In genomic region chr1:98749152-98749756, GRCh38 we compare ENCODE assay signal across 9 cellular contexts.
DNase-seq lines count a peak whose midpoint lies in the region; ATAC-seq and TF ChIP-seq lines count a peak whose summit lies in the region.
"Had no signal": no experiment of that assay in that cellular context is flagged by ENCODE, and none has a peak within 500 bp of the region (broad histone marks: within the 10 kb centered on the region; RNA-seq: fewer than 3 reads in every experiment).

No MANE protein-coding gene starts in this region.

- no peaks in the 10 kb centered on the region for H3K23me2 ChIP-seq in H9 (ENCODE audit: insufficient read length, low read depth, low read length, poor library complexity, severe bottlenecking)

- H2AK5ac ChIP-seq in H9 (ENCODE audit: insufficient read length, low read length), result no peak overlapping the region

- no peaks in the 10 kb centered on the region for H3K36me3 Mint-ChIP-seq in Calu3 (ENCODE audit: insufficient read depth, unreplicated experiment)
- no peaks in the 10 kb centered on the region for H3K36me3 Mint-ChIP-seq in H9 (ENCODE audit: insufficient read depth in 1 of 3, low read depth in 3 of 3)

- H3K27me3 Mint-ChIP-seq in Calu3 (ENCODE audit: unreplicated experiment) (no peaks in the 10 kb centered on the region), H9 (ENCODE audit: low read depth) (no peaks in the 10 kb centered on the region)
- H3K27me3 Mint-ChIP-seq: dendritic cell treated with granulocyte-macrophage colony-stimulating factor and Interleukin-4, amounts not matched to agents 40 ng/mL and 50 ng/mL, for 4 days had no signal

- H4K5ac ChIP-seq in H9 (ENCODE audit: insufficient read length, low read depth, low read length), result no peak overlapping the region

- H3K79me2 ChIP-seq in H9 (ENCODE audit: insufficient read depth, low read length), result no peaks in the 10 kb centered on the region

- no peak overlapping the region for H3K23ac ChIP-seq in H9 (ENCODE audit: insufficient read length, low read depth, low read length)

- H3K9me3 Mint-ChIP-seq in Calu3 (ENCODE audit: low read depth, unreplicated experiment), result no peaks in the 10 kb centered on the region
- H3K9me3 Mint-ChIP-seq in H9, result no peaks in the 10 kb centered on the region
- H3K9me3 Mint-ChIP-seq: dendritic cell treated with granulocyte-macrophage colony-stimulating factor and Interleukin-4, amounts not matched to agents 40 ng/mL and 50 ng/mL, for 4 days had no signal

- no peaks in the 10 kb centered on the region for H4K20me1 ChIP-seq in H9 (ENCODE audit: control insufficient read depth, insufficient read depth, insufficient read length)

- peak; percentile 29 for TF ChIP-seq CTCF in Calu3 (IDR thresholded peaks at IDR 0.05; ENCODE audit: unreplicated experiment)
- peak; percentile 56 for TF ChIP-seq CTCF in H9 (conservative IDR thresholded peaks at IDR 0.05)

- H3K14ac ChIP-seq in H9 (ENCODE audit: insufficient read depth, low read length), result no peak overlapping the region

- H3T11ph ChIP-seq in H9 (ENCODE audit: low read length), result no peak overlapping the region

- H2BK20ac ChIP-seq in H9 (ENCODE audit: low read depth, low read length, poor library complexity, severe bottlenecking), result no peak overlapping the region

- H4K8ac ChIP-seq in H9 (replicated peaks; ENCODE audit: insufficient read length, low read depth, low read length), result no peak overlapping the region

- no CpG with 5 or more reads among the region's 2 CpGs for WGBS in H9 (ENCODE audit: extremely low coverage, insufficient read length, low lambda C conversion rate)

- H2BK5ac ChIP-seq in H9 (ENCODE audit: insufficient read length, low read length), result no peak overlapping the region

- no peaks in the 10 kb centered on the region for H3K4me1 ChIP-seq in H9 (ENCODE audit: insufficient read depth, low read length)

- no peak for DNase-seq in Calu3
- DNase-seq in H9, result no peak
- DNase-seq in SK-MEL-5 (ENCODE audit: low read depth, low spot score), result peak; percentile 44
- peak; percentile 18 for DNase-seq in left kidney (ENCODE audit: low read depth, low spot score)
- DNase-seq in head of caudate nucleus, result no peak
- DNase-seq in cerebellar nuclear complex (lab: John Stamatoyannopoulos, UW), result no peak

- no peaks in the 10 kb centered on the region for H3K27me3 ChIP-seq in H9 (ENCODE audit: insufficient read depth, low read length)

- ATAC-seq in GM21526 (IDR thresholded peaks at IDR 0.05; ENCODE audit: low FRiP score, unreplicated experiment), result no peak
- no peak for ATAC-seq in HG03196 (IDR thresholded peaks at IDR 0.05; ENCODE audit: unreplicated experiment)

- H3K79me1 ChIP-seq in H9 (ENCODE audit: insufficient read depth, low read depth, low read length, poor library complexity, severe bottlenecking), result no peaks in the 10 kb centered on the region

- H2AFZ ChIP-seq in H9 (ENCODE audit: low read length), result no peak overlapping the region

- H3K27ac Mint-ChIP-seq in Calu3 (ENCODE audit: unreplicated experiment) (no peak overlapping the region), H9 (no peak overlapping the region)
- H3K27ac Mint-ChIP-seq: dendritic cell treated with granulocyte-macrophage colony-stimulating factor and Interleukin-4, amounts not matched to agents 40 ng/mL and 50 ng/mL, for 4 days had no signal

- CTCF ChIA-PET in Calu3 (lab: Charles Lee), result interaction anchor here (1.0 kb wide), 1 partner anchor 11 kb away, joined by 3 read pairs; no protein-coding TSS in a partner anchor

- no peak overlapping the region for H3K56ac ChIP-seq in H9 (ENCODE audit: insufficient read length, low read depth, low read length)

- no peak overlapping the region for H3K27ac ChIP-seq in H9 (ENCODE audit: insufficient read length, low read depth, low read length)

- no peak overlapping the region for H2BK12ac ChIP-seq in H9 (ENCODE audit: insufficient read length, low read depth, low read length)

- H3K4ac ChIP-seq in H9 (ENCODE audit: low read depth, low read length), result no peak overlapping the region

- H3K4me3 Mint-ChIP-seq in Calu3 (ENCODE audit: low read depth, unreplicated experiment) (no peak overlapping the region), H9 (no peak overlapping the region)
- H3K4me3 Mint-ChIP-seq: dendritic cell treated with granulocyte-macrophage colony-stimulating factor and Interleukin-4, amounts not matched to agents 40 ng/mL and 50 ng/mL, for 4 days had no signal

- no peak overlapping the region for H3K9ac ChIP-seq in H9 (ENCODE audit: extremely low read depth, insufficient read length, low read length)

- H3K18ac ChIP-seq in H9 (ENCODE audit: insufficient read length, low read depth, low read length), result no peak overlapping the region

- intact Hi-C loops in Calu3 (cut with micrococcal nuclease; ENCODE audit: unreplicated experiment) (no loop called here), head of caudate nucleus (cut with DNase I) (loop anchor here (10.0 kb wide), 1 partner anchor 736 kb away; no protein-coding TSS in a partner anchor)

- H3K4me1 Mint-ChIP-seq in Calu3 (ENCODE audit: low read depth, unreplicated experiment) (no peaks in the 10 kb centered on the region), H9 (no peaks in the 10 kb centered on the region)

- BruUV-seq in Calu3 (replicated peaks; lab: Mats Ljungman, UMichigan), result no TSS peak

- no peaks in the 10 kb centered on the region for H3K9me3 ChIP-seq in H9 (ENCODE audit: control insufficient read depth, low read depth, low read length)

- no peak overlapping the region for H4K91ac ChIP-seq in H9 (ENCODE audit: insufficient read length, low read depth, low read length)

- no peak overlapping the region for H2BK15ac ChIP-seq in H9 (ENCODE audit: low read depth, low read length)

- H3K4me2 ChIP-seq in H9 (ENCODE audit: insufficient read depth, insufficient read length, low read length), result no peak overlapping the region

- H2BK120ac ChIP-seq in H9 (ENCODE audit: low read depth, low read length, poor library complexity, severe bottlenecking), result no peak overlapping the region

- in situ Hi-C loops in SK-MEL-5 (cut with HindIII; ENCODE audit: low pct_unique_long_range_greater_than_20kb, low sequenced_read_pairs), result no loop called here

Comparison
In these comparisons a context has a peak if more than half of its experiments do, and no peak if none do; other contexts are left out.
1. DNase-seq: peak in SK-MEL-5 (single experiment) and left kidney (single experiment); none in Calu3 (single experiment), H9 (single experiment), head of caudate nucleus (0 of 42) and cerebellar nuclear complex (0 of 2).